ENCODE assay signal across 9 cellular contexts in the genomic region with DNA sequence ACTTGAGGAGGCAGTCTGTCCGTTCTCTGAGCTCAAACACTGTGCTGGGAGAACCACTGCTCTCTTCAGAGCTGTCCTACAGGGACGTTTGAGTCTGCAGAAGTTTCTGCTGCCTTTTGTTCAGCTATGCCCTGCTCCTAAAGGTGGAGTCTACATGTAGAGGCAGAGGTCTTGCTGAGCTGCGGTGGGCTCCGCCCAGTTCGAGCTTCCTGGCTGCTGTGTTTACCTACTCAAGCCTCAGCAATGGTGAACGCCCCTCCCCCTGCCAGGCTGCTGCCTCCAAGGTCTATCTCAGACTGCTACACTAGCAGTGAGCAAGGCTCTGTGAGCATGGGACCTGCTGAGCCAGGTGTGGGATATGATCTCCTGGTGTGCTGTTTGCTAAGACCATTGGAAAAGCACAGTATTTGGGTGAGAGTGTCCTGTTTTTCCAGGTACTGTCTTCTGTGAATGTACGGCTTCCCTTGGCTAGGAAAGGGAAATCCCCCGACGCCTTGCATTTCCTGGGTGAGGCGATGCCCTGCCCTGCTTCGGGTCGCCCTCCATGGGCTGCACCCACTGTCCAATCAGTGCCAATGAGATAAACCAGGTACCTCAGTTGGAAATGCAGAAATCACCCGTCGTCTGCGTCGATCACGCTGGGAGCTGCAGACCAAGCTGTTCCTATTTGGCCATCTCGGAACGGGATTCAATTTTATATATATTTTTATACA. TPM values are rescaled to one million over a fixed set of nuclear protein-coding genes. Genes with fewer than 3 reads are reported as not detected.
A peak's percentile ranks its signal among the peaks of the same experiment; 100 is the strongest.
DNase-seq lines count a peak whose midpoint lies in the region; ATAC-seq, FAIRE-seq and TF ChIP-seq lines count a peak whose summit lies in the region.
"Had no signal": no experiment of that assay in that cellular context is flagged by ENCODE, and none has a peak within 500 bp of the region (broad histone marks: within the 10 kb centered on the region; RNA-seq: fewer than 3 reads in every experiment).

No MANE protein-coding gene starts in this region.

- no peak for FAIRE-seq in RCC 7860 (lab: Jason Lieb, UNC)

- H4K20me1 ChIP-seq in mammary epithelial cell (ENCODE audit: insufficient read depth, low read length), result no peaks in the 10 kb centered on the region

- H3K36me3 Mint-ChIP-seq in WTC11, result peaks cover 9% of the 10 kb centered on the region

- ATAC-seq in WTC11, result peak; percentile 77
- ATAC-seq in GM21529 (IDR thresholded peaks at IDR 0.05; ENCODE audit: unreplicated experiment), result no peak

- POLR2A ChIA-PET in WTC11 (lab: Charles Lee), result interaction anchor here (1.1 kb wide), 1 partner anchor 12 kb away, joined by 3 read pairs; no protein-coding TSS in a partner anchor

- in situ Hi-C loops in mammary epithelial cell (cut with MboI; ENCODE audit: low sequenced_read_pairs in 2 of 2), result no loop called here

- no peak overlapping the region for H3K9ac ChIP-seq in mammary epithelial cell (ENCODE audit: insufficient read depth, low read length)
- H3K9ac ChIP-seq: KMS-11 had no signal

- no peaks in the 10 kb centered on the region for H3K9me3 ChIP-seq in mammary epithelial cell (replicated peaks; ENCODE audit: insufficient read depth, low read length)

- peaks cover 15% of the 10 kb centered on the region for H3K4me1 ChIP-seq in mammary epithelial cell (ENCODE audit: insufficient read depth, low read length)

- H3K9me3 Mint-ChIP-seq in WTC11, result peaks cover 10% of the 10 kb centered on the region

- peaks cover 31% of the 10 kb centered on the region for H3K4me1 Mint-ChIP-seq in WTC11

- H3K4me3 Mint-ChIP-seq in WTC11, result no peak overlapping the region

- BruUV-seq in mammary epithelial cell (replicated peaks; lab: Mats Ljungman, UMichigan), result no TSS peak

- intact Hi-C loops in mammary epithelial cell (cut with micrococcal nuclease) (no loop called here), head of caudate nucleus (cut with DNase I) (no loop called here)

- H3K4me2 ChIP-seq in mammary epithelial cell (ENCODE audit: insufficient read depth, low read depth, low read length), result peak overlapping the region; percentile 30
- H3K4me2 ChIP-seq: KMS-11 had no signal

- no peak overlapping the region for H3K27ac ChIP-seq in mammary epithelial cell (ENCODE audit: insufficient read depth, low read depth, low read length)
- H3K27ac ChIP-seq: KMS-11 had no signal

- WGBS in mammary epithelial cell (ENCODE audit: low coverage, missing lambda C conversion rate), result 76% methylated on average over 19 of the region's 19 CpGs

- DNase-seq in DMS53 (lab: John Stamatoyannopoulos, UW) (peak; percentile 69), WTC11 (ENCODE audit: low spot score) (peak; percentile 68), mammary epithelial cell (peak; percentile 51), RCC 7860 (ENCODE audit: low spot score) (no peak), head of caudate nucleus (no peak), NCI-H128 (lab: John Stamatoyannopoulos, UW; ENCODE audit: unreplicated experiment) (no peak)
- peak in 3 of 4 experiments; percentile 7 to 23 (median 21) for DNase-seq in stimulated activated CD4-positive, alpha-beta T cell treated with anti-CD3 and anti-CD28 coated beads, Interleukin-1b, Interleukin-23, amount 100 ng/mL, for 24 hours (ENCODE audit: low read depth in 4 of 4, low spot score in 1 of 4)

- no peaks in the 10 kb centered on the region for H3K36me3 ChIP-seq in mammary epithelial cell (ENCODE audit: insufficient read depth, low read length)

- CTCF ChIA-PET in WTC11 (lab: Charles Lee), result interaction anchor here (1.4 to 1.5 kb wide), 2 partner anchors 12 to 37 kb away, joined by 3 to 5 read pairs; no protein-coding TSS in a partner anchor
- CTCF ChIA-PET in mammary epithelial cell (lab: Charles Lee; ENCODE audit: low non-redundant PET), result no interaction called here

- no peaks in the 10 kb centered on the region for H3K27me3 Mint-ChIP-seq in WTC11 (ENCODE audit: low read depth)

- H2AFZ ChIP-seq in mammary epithelial cell (ENCODE audit: low read depth, low read length), result peak overlapping the region; percentile 21

- no peaks in the 10 kb centered on the region for H3K79me2 ChIP-seq in mammary epithelial cell (ENCODE audit: insufficient read depth, low read length)

- no peak overlapping the region for H3K4me3 ChIP-seq in mammary epithelial cell (replicated peaks in 1 of 3; ENCODE audit: insufficient read depth in 1 of 3, low read depth in 2 of 3, low read length in 3 of 3)

- TF ChIP-seq CTCF in WTC11 (IDR thresholded peaks at IDR 0.05), result no peak
- no peak for TF ChIP-seq CTCF in mammary epithelial cell (conservative IDR thresholded peaks at IDR 0.05 in 1 of 2, IDR thresholded peaks at IDR 0.05 in 1 of 2; ENCODE audit: extremely low read depth in 1 of 2, insufficient read depth in 1 of 2, low read depth in 1 of 2, low read length in 2 of 2)

- dilution Hi-C loops in mammary epithelial cell (cut with HindIII; ENCODE audit: low sequenced_read_pairs), result no loop called here

- H3K27ac Mint-ChIP-seq in WTC11, result no peak overlapping the region; the same call in 1 of the 2 replicates

- H3K27me3 ChIP-seq in mammary epithelial cell (ENCODE audit: insufficient read depth, low read length), result no peaks in the 10 kb centered on the region

TF ChIP-seq in WTC11, 78 proteins besides CTCF, POLR2A, EP300 and RAD21:
- TF ChIP-seq NFE2L1 (CRISPR knock-in tag; IDR thresholded peaks at IDR 0.05), result no peak
- TF ChIP-seq FOXK1 (CRISPR knock-in tag; IDR thresholded peaks at IDR 0.05), result peak; percentile 58; the same call in 1 of the 2 replicates
- TF ChIP-seq FOXP1 (CRISPR knock-in tag; IDR thresholded peaks at IDR 0.05; ENCODE audit: borderline replicate concordance), result peak; percentile 73; the same call in 1 of the 2 replicates
- TF ChIP-seq, protein P1, sequence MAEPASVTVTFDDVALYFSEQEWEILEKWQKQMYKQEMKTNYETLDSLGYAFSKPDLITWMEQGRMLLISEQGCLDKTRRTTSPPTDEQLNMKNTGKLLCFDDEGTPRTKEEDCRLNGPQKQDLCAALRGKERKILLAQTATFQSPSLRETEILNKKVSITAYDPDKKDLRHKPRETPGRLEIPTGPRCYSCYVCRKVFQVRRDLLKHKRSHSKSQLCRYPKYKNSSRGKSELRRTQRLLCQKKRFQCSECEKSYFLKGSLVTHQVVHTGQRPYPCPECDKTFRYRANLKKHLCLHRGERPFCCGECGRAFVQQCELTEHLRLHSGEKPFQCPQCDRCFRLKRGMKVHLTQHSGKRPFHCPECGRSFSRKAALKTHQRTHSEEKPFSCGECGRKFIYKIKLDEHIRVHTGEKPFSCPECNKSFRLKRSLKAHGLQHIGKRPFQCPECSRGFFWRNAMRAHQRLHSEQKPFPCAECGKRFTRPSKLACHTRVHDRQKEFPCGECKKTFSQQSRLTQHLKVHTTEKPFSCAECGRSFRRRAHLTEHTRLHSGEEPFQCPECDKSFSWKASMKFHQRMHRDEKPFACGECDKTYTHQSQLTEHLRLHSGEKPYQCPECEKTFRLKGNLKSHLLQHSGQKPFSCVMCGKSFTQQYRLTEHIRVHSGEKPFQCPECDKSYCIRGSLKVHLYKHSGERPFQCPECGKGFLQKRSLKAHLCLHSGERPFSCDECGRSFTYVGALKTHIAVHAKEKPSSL (CRISPR knock-in tag; conservative IDR thresholded peaks at IDR 0.05), result no peak
- TF ChIP-seq ZNF138 (CRISPR knock-in tag; conservative IDR thresholded peaks at IDR 0.05), result no peak
- 0 out of 2 replicates have a peak, but pooled peaks have one; percentile 31 for TF ChIP-seq ZNF423 (CRISPR knock-in tag; IDR thresholded peaks at IDR 0.05)
- no peak for TF ChIP-seq GRHL2 (CRISPR knock-in tag; IDR thresholded peaks at IDR 0.05; ENCODE audit: insufficient replicate concordance, severe bottlenecking)
- no peak for TF ChIP-seq ZNF416 (CRISPR knock-in tag; IDR thresholded peaks at IDR 0.05)
- TF ChIP-seq, protein P2, sequence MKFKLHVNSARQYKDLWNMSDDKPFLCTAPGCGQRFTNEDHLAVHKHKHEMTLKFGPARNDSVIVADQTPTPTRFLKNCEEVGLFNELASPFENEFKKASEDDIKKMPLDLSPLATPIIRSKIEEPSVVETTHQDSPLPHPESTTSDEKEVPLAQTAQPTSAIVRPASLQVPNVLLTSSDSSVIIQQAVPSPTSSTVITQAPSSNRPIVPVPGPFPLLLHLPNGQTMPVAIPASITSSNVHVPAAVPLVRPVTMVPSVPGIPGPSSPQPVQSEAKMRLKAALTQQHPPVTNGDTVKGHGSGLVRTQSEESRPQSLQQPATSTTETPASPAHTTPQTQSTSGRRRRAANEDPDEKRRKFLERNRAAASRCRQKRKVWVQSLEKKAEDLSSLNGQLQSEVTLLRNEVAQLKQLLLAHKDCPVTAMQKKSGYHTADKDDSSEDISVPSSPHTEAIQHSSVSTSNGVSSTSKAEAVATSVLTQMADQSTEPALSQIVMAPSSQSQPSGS (CRISPR knock-in tag; IDR thresholded peaks at IDR 0.05; ENCODE audit: borderline replicate concordance, low read depth), result no peak
- TF ChIP-seq SP1 (CRISPR knock-in tag; conservative IDR thresholded peaks at IDR 0.05), result no peak
- TF ChIP-seq KAT7 (CRISPR knock-in tag; IDR thresholded peaks at IDR 0.05; ENCODE audit: borderline replicate concordance), result no peak
- TF ChIP-seq TEAD4 (CRISPR knock-in tag; IDR thresholded peaks at IDR 0.05), result no peak

RNA-seq across cellular contexts. Expression of a gene that starts 58.5 kb away (rescaled TPM):
- total RNA-seq in WTC11 (2021) (13.2 to 14.2 TPM (median 13.3 TPM) in 3 replicates), mammary epithelial cell (10 to 100 TPM in 1 of 2 donors, 1 to 10 TPM in 1; 7.2 to 15.0 TPM)
- polyA plus RNA-seq in mammary epithelial cell, result 3.8 TPM
- 11.9 TPM for polyA minus RNA-seq in mammary epithelial cell

Comparison
In these comparisons a context has a peak if more than half of its experiments do, and no peak if none do; other contexts are left out.
1. DNase-seq: peak in DMS53 (single experiment), WTC11 (single experiment), mammary epithelial cell (single experiment) and stimulated activated CD4-positive, alpha-beta T cell treated with anti-CD3 and anti-CD28 coated beads, Interleukin-1b, Interleukin-23, amount 100 ng/mL, for 24 hours (3 of 4); none in RCC 7860 (single experiment), head of caudate nucleus (0 of 42) and NCI-H128 (single experiment).